Comparison of ENCODE assay signal across 8 cellular contexts in the genomic region with DNA sequence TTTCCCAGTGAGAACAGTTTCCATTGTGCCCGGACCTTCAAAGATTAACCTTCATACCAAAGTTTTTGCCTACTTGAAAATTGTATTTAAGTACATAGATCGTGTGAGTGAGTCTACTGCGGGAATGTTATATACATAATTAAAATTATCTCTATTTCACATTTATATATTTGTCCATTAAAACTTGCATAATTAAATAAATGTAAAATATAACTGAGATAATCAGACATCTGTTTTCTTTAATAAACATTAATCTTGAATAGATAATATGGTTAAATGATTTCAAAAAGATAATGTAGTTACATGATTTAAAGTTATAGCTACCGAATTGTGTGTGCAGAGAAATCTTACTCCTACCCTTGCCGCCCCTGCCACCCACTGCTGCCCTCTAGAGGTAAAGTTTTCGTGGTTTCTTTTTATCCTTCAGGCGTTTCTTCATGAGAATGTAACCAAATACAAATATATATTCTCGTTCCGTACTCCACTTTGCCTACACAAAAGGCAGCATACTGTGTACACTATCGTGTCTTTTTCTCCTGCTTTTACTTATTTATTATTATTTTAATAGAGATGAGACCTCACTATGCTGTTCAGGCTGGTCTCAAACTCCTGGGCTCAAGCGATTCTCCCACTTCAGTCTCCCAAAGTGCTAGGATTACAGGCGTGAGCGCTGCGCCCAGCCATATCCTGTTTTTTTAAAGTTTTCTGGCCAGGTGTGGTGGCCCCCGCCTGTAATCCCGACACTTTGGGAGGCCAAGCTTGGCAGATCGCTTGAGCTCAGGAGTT. TPM values are rescaled to one million over a fixed set of nuclear protein-coding genes. Genes with fewer than 3 reads are reported as not detected.
DNase-seq lines count a peak whose midpoint lies in the region; ATAC-seq, FAIRE-seq and TF ChIP-seq lines count a peak whose summit lies in the region.

No MANE protein-coding gene starts in this region.

- FAIRE-seq in RCC 7860 (lab: Jason Lieb, UNC), result peak; percentile 69

- peak; percentile 47 for TF ChIP-seq CTCF in GM20000 (IDR thresholded peaks at IDR 0.05; ENCODE audit: extremely low read depth, missing control alignments)

- POLR2A ChIA-PET in activated naive CD8-positive, alpha-beta T cell treated with anti-CD3 and anti-CD28 coated beads, Interleukin-2, amount 10 ng/mL, durations not matched to agents 7 days and 5 days (lab: Charles Lee), result interaction anchor here (0.6 kb wide), 1 partner anchor 26 kb away, joined by 3 read pairs; no protein-coding TSS in a partner anchor

- H3K4me3 Mint-ChIP-seq in activated naive CD8-positive, alpha-beta T cell treated with anti-CD3 and anti-CD28 coated beads, Interleukin-2, amount 10 ng/mL, durations not matched to agents 7 days and 5 days, result no peak overlapping the region
- H3K4me3 Mint-ChIP-seq in immature natural killer cell, result no peak overlapping the region

- H3K4me1 Mint-ChIP-seq in activated naive CD8-positive, alpha-beta T cell treated with anti-CD3 and anti-CD28 coated beads, Interleukin-2, amount 10 ng/mL, durations not matched to agents 7 days and 5 days, result peaks cover 21% of the 10 kb centered on the region
- peaks cover 7 to 10% of the 10 kb centered on the region in 2 donors for H3K4me1 Mint-ChIP-seq in immature natural killer cell

- no peak overlapping the region for H3K27ac Mint-ChIP-seq in activated naive CD8-positive, alpha-beta T cell treated with anti-CD3 and anti-CD28 coated beads, Interleukin-2, amount 10 ng/mL, durations not matched to agents 7 days and 5 days
- H3K27ac Mint-ChIP-seq in immature natural killer cell, result no peak overlapping the region

- no peaks in the 10 kb centered on the region for H3K27me3 Mint-ChIP-seq in activated naive CD8-positive, alpha-beta T cell treated with anti-CD3 and anti-CD28 coated beads, Interleukin-2, amount 10 ng/mL, durations not matched to agents 7 days and 5 days
- H3K27me3 Mint-ChIP-seq in immature natural killer cell (ENCODE audit: low read depth in 3 of 3), result peaks cover 0 to 2% (median 1%) of the 10 kb centered on the region in 3 donors

- no peaks in the 10 kb centered on the region for H3K9me3 Mint-ChIP-seq in activated naive CD8-positive, alpha-beta T cell treated with anti-CD3 and anti-CD28 coated beads, Interleukin-2, amount 10 ng/mL, durations not matched to agents 7 days and 5 days
- no peaks in the 10 kb centered on the region for H3K9me3 Mint-ChIP-seq in immature natural killer cell

- peak; percentile 37 for ATAC-seq in activated naive CD8-positive, alpha-beta T cell treated with anti-CD3 and anti-CD28 coated beads, Interleukin-2, amount 10 ng/mL, durations not matched to agents 7 days and 5 days (ENCODE audit: low read depth)

- DNase-seq in AG20443 (ENCODE audit: low spot score) (peak; percentile 72), GM20000 (ENCODE audit: low spot score) (peak; percentile 68), RCC 7860 (ENCODE audit: low spot score) (peak; percentile 14), immature natural killer cell (peak; percentile 49 to 62 (median 54)), NCI-H446 treated with DMSO at 0.1 percent for 48 hours (lab: John Stamatoyannopoulos, UW) (no peak), NCI-H345 (lab: John Stamatoyannopoulos, UW) (no peak)
- peak; percentile 44 for DNase-seq in activated naive CD8-positive, alpha-beta T cell treated with anti-CD3 and anti-CD28 coated beads, Interleukin-2, amount 10 ng/mL, durations not matched to agents 7 days and 5 days
- peak; percentile 13 to 20 for DNase-seq in stimulated activated CD8-positive, alpha-beta memory T cell treated with anti-CD3 and anti-CD28 coated beads, Interleukin-4, amount 100 ng/mL, for 4 hours (ENCODE audit: low read depth in 2 of 2, low spot score in 1 of 2)

- H3K36me3 Mint-ChIP-seq in activated naive CD8-positive, alpha-beta T cell treated with anti-CD3 and anti-CD28 coated beads, Interleukin-2, amount 10 ng/mL, durations not matched to agents 7 days and 5 days, result peaks cover 21% of the 10 kb centered on the region
- H3K36me3 Mint-ChIP-seq in immature natural killer cell, result peaks cover 0 to 14% (median 8%) of the 10 kb centered on the region in 3 donors

RNA-seq across cellular contexts. Expression of a gene that starts 35.6 kb away (rescaled TPM):
- total RNA-seq in activated naive CD8-positive, alpha-beta T cell treated with anti-CD3 and anti-CD28 coated beads, Interleukin-2, amount 10 ng/mL, durations not matched to agents 7 days and 5 days, result 100 to 1,000 TPM; 245 to 252 TPM
- 100 to 1,000 TPM in 1 of 3 donors, 10 to 100 TPM in 2; 82.6 to 102 (median 89.4) TPM for polyA plus RNA-seq in immature natural killer cell

RNA-seq across cellular contexts. Expression of a gene that starts 35.7 kb away (rescaled TPM):
- total RNA-seq in activated naive CD8-positive, alpha-beta T cell treated with anti-CD3 and anti-CD28 coated beads, Interleukin-2, amount 10 ng/mL, durations not matched to agents 7 days and 5 days, result 10 to 100 TPM; 44.7 to 48.6 TPM
- 10 to 100 TPM in 1 of 3 donors, 1 to 10 TPM in 2; 7.8 to 17.5 (median 8.2) TPM for polyA plus RNA-seq in immature natural killer cell

Comparison
In these comparisons a context has a peak if more than half of its experiments do, and no peak if none do; other contexts are left out.
1. DNase-seq: peak in AG20443 (single experiment), GM20000 (single experiment), RCC 7860 (single experiment), activated naive CD8-positive, alpha-beta T cell treated with anti-CD3 and anti-CD28 coated beads, Interleukin-2, amount 10 ng/mL, durations not matched to agents 7 days and 5 days (single experiment), immature natural killer cell (3 of 3) and stimulated activated CD8-positive, alpha-beta memory T cell treated with anti-CD3 and anti-CD28 coated beads, Interleukin-4, amount 100 ng/mL, for 4 hours (2 of 2); none in NCI-H446 treated with DMSO at 0.1 percent for 48 hours (single experiment) and NCI-H345 (single experiment).